8 cellular contexts compared by ENCODE assay signal in the genomic region with DNA sequence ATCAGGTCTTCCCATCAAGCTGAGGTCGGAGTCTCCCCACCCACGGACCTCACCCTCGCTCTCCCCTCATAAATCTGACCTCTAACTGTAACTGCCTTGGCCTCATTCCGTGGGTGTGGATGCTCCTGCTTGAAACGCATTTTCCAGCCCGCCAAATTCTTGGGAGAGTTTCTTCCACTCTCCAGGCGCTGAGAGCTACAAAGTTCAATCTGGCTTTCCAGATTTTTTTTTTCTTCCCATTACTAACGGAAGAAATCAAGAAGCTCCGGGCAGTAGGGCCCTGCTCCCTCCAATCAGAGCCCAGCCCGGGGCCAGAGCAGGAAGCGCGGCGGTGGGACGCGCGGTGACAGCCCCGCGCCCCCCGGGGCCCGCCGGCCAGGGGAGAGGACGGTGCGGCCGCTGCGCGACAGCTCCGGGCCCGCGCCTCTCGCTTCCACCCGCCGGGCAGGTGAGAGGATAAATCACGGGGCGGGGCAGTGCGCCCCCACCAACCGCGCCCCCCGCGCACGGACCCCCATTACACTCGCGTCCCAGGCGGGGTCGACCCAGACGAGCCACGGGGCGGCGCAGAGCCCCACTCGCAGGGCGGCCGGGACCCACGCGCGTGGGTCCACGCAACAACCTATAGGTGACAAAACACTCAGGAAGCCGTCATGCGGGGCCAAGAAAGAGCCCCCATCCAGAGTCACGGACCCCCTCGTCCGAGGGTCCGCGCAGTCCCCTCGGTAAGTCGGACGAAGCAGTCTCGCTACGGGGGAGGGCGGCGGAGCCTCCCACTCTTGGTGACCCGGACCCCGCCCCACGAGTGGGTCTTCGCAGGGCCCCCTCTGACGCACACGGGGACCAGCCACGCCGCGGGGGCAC. TPM values are rescaled to one million over a fixed set of nuclear protein-coding genes. Genes with fewer than 3 reads are reported as not detected.
DNase-seq lines count a peak whose midpoint lies in the region; ATAC-seq and TF ChIP-seq lines count a peak whose summit lies in the region.

No MANE protein-coding gene starts in this region.

- CTCF ChIA-PET in CD4-positive, alpha-beta T cell (lab: Charles Lee), result interaction anchor here (1.0 to 2.6 kb wide), 4 partner anchors 95 to 180 kb away, joined by 3 to 7 read pairs (median 4); no protein-coding TSS in a partner anchor
- CTCF ChIA-PET in RWPE1 (lab: Yijun Ruan, JAX), result interaction anchor here (0.6 to 1.2 kb wide), 3 partner anchors 9 to 464 kb away, joined by 3 to 5 read pairs (median 3); no protein-coding TSS in a partner anchor

- H3K4me3 Mint-ChIP-seq in CD4-positive, alpha-beta T cell, result peak overlapping the region; percentile 90
- peak overlapping the region; percentile 81 for H3K4me3 Mint-ChIP-seq in stimulated activated naive CD8-positive, alpha-beta T cell treated with anti-CD3 and anti-CD28 coated beads, Interleukin-15, Interleukin-2, amounts not matched to agents 100 ng/mL and 50 ng/mL, for 24 hours

- peaks cover 10% of the 10 kb centered on the region for H3K36me3 Mint-ChIP-seq in CD4-positive, alpha-beta T cell (ENCODE audit: low read depth)
- H3K36me3 Mint-ChIP-seq in stimulated activated naive CD8-positive, alpha-beta T cell treated with anti-CD3 and anti-CD28 coated beads, Interleukin-15, Interleukin-2, amounts not matched to agents 100 ng/mL and 50 ng/mL, for 24 hours (ENCODE audit: low read depth), result no peaks in the 10 kb centered on the region

- H3K4me3 ChIP-seq in breast epithelium (peak overlapping the region; percentile 81 to 85 (median 81)), kidney epithelial cell (ENCODE audit: low read depth, low read length) (peak overlapping the region; percentile 72)

- POLR2A ChIA-PET in CD4-positive, alpha-beta T cell (lab: Charles Lee), result interaction anchor here (0.9 to 3.3 kb wide), 12 partner anchors 9 to 180 kb away, joined by 3 to 39 read pairs (median 6); no protein-coding TSS in a partner anchor
- POLR2A ChIA-PET in RWPE1 (lab: Yijun Ruan, JAX; ENCODE audit: low non-redundant PET), result no interaction called here

- intact Hi-C loops in CD4-positive, alpha-beta T cell (cut with DNase I, micrococcal nuclease), result loop anchor here (2.0 to 10.0 kb wide), 9 partner anchors 32 to 1364 kb away; partner anchors contain the start of genes ABLIM2 (in 1 of the 2), KIAA0232 (in 1 of the 2) and MAN2B2 (in 1 of the 2)
- intact Hi-C loops in breast epithelium (cut with DNase I; ENCODE audit: low total_unique reads), result no loop called here

- ATAC-seq in CD4-positive, alpha-beta T cell (ENCODE audit: poor library complexity), result no peak
- ATAC-seq in HG03159 (IDR thresholded peaks at IDR 0.05; ENCODE audit: unreplicated experiment), result no peak

- no peak for TF ChIP-seq CTCF in CD4-positive, alpha-beta T cell (IDR thresholded peaks at IDR 0.05)
- TF ChIP-seq CTCF in RWPE1 (conservative IDR thresholded peaks at IDR 0.05; ENCODE audit: low read depth) (no peak), breast epithelium (IDR thresholded peaks at IDR 0.05) (no peak), kidney epithelial cell (IDR thresholded peaks at IDR 0.05; ENCODE audit: insufficient read depth, low read length, poor library complexity, severe bottlenecking) (no peak)

- no peaks in the 10 kb centered on the region for H3K4me1 ChIP-seq in breast epithelium

- TF ChIP-seq POLR2A in breast epithelium (IDR thresholded peaks at IDR 0.05), result no peak

- peak overlapping the region; percentile 76 for H3K27ac Mint-ChIP-seq in CD4-positive, alpha-beta T cell
- peak overlapping the region; percentile 14 for H3K27ac Mint-ChIP-seq in stimulated activated naive CD8-positive, alpha-beta T cell treated with anti-CD3 and anti-CD28 coated beads, Interleukin-15, Interleukin-2, amounts not matched to agents 100 ng/mL and 50 ng/mL, for 24 hours

- no peaks in the 10 kb centered on the region for H3K27me3 ChIP-seq in CD4-positive, alpha-beta T cell (ENCODE audit: control insufficient read depth, insufficient read depth, low read length)
- H3K27me3 ChIP-seq in breast epithelium (no peaks in the 10 kb centered on the region), kidney epithelial cell (ENCODE audit: control insufficient read depth, insufficient read depth, low read length) (no peaks in the 10 kb centered on the region)

- peak overlapping the region; percentile 46 for H3K27ac ChIP-seq in CD4-positive, alpha-beta T cell (ENCODE audit: low read depth, low read length)
- H3K27ac ChIP-seq in RWPE1 (peak overlapping the region; percentile 83), breast epithelium (peak overlapping the region; percentile 88 to 89)

- no peaks in the 10 kb centered on the region for H3K9me3 Mint-ChIP-seq in CD4-positive, alpha-beta T cell
- no peaks in the 10 kb centered on the region for H3K9me3 Mint-ChIP-seq in stimulated activated naive CD8-positive, alpha-beta T cell treated with anti-CD3 and anti-CD28 coated beads, Interleukin-15, Interleukin-2, amounts not matched to agents 100 ng/mL and 50 ng/mL, for 24 hours

- no peaks in the 10 kb centered on the region for H3K36me3 ChIP-seq in breast epithelium
- H3K36me3 ChIP-seq in kidney epithelial cell (ENCODE audit: control insufficient read depth, insufficient read depth, low read length), result no peaks in the 10 kb centered on the region

- peak in 6 of 10 experiments; percentile 7 to 42 (median 17) for DNase-seq in CD4-positive, alpha-beta T cell
- DNase-seq in RWPE1 (ENCODE audit: low spot score) (peak; percentile 34), breast epithelium (ENCODE audit: low spot score in 2 of 2) (peak in 1 of 2 donors; percentile 52), kidney epithelial cell (ENCODE audit: low read depth) (no peak), Kasumi-1 (lab: John Stamatoyannopoulos, UW) (no peak), mesenteric fat pad (ENCODE audit: low spot score) (no peak)

- H3K27me3 Mint-ChIP-seq in CD4-positive, alpha-beta T cell, result peaks cover 16% of the 10 kb centered on the region
- H3K27me3 Mint-ChIP-seq in stimulated activated naive CD8-positive, alpha-beta T cell treated with anti-CD3 and anti-CD28 coated beads, Interleukin-15, Interleukin-2, amounts not matched to agents 100 ng/mL and 50 ng/mL, for 24 hours, result peaks cover 43% of the 10 kb centered on the region

- no peaks in the 10 kb centered on the region for H3K9me3 ChIP-seq in CD4-positive, alpha-beta T cell (ENCODE audit: control insufficient read depth, low read length)
- no peaks in the 10 kb centered on the region for H3K9me3 ChIP-seq in breast epithelium

- peaks cover 49% of the 10 kb centered on the region for H3K4me1 Mint-ChIP-seq in CD4-positive, alpha-beta T cell (ENCODE audit: low read depth)
- peaks cover 21% of the 10 kb centered on the region for H3K4me1 Mint-ChIP-seq in stimulated activated naive CD8-positive, alpha-beta T cell treated with anti-CD3 and anti-CD28 coated beads, Interleukin-15, Interleukin-2, amounts not matched to agents 100 ng/mL and 50 ng/mL, for 24 hours (ENCODE audit: low read depth)

RNA-seq across cellular contexts. Expression of gene AFAP1, which starts 0.9 kb away (rescaled TPM):
- total RNA-seq in CD4-positive, alpha-beta T cell, result 10 to 100 TPM in 1 of 2 experiments, 1 to 10 TPM in 1; 9.8 to 10.9 TPM
- total RNA-seq in breast epithelium (10 to 100 TPM; 14.5 to 21.6 (median 16.6) TPM), kidney epithelial cell (54.4 and 55.6 TPM in 2 replicates), mesenteric fat pad (33.9 TPM)

Comparison
In these comparisons a context has a peak if more than half of its experiments do, and no peak if none do; other contexts are left out.
1. DNase-seq: peak in CD4-positive, alpha-beta T cell (6 of 10) and RWPE1 (single experiment); none in kidney epithelial cell (single experiment), Kasumi-1 (0 of 2) and mesenteric fat pad (single experiment).
2. Peak in every context shown above with its lines, with median percentiles within 50 percentile points of each other: H3K27ac ChIP-seq.